Comparison of ENCODE assay signal across 27 cellular contexts in genomic region chr12:26823391-26823790, GRCh38. TPM values are rescaled to one million over a fixed set of nuclear protein-coding genes. Genes with fewer than 3 reads are reported as not detected.
DNase-seq lines count a peak whose midpoint lies in the region; ATAC-seq, FAIRE-seq and TF ChIP-seq lines count a peak whose summit lies in the region.
"Had no signal": no experiment of that assay in that cellular context is flagged by ENCODE, and none has a peak within 500 bp of the region (broad histone marks: within the 10 kb centered on the region; RNA-seq: fewer than 3 reads in every experiment).

No MANE protein-coding gene starts in this region.

- WGBS in sigmoid colon, 2 donors: 94 to 96% methylated on average over 2 of the region's 2 CpGs

- H3K9ac ChIP-seq in kidney (ENCODE audit: low read length in 2 of 2): no peak overlapping the region

- peaks cover 0 to 16% of the 10 kb centered on the region in 2 donors for H3K4me1 ChIP-seq in kidney (ENCODE audit: control insufficient read depth in 1 of 2, insufficient read depth in 1 of 2, low read depth in 1 of 2, low read length in 2 of 2)
- peaks cover 0 to 36% (median 18%) of the 10 kb centered on the region in 4 donors for H3K4me1 ChIP-seq in sigmoid colon
- no peaks in the 10 kb centered on the region for H3K4me1 ChIP-seq in uterus
- H3K4me1 ChIP-seq: prostate gland had no signal

- no peak for TF ChIP-seq EP300 in sigmoid colon (IDR thresholded peaks at IDR 0.05)

- no peaks in the 10 kb centered on the region for H3K9me3 ChIP-seq in kidney (ENCODE audit: control insufficient read depth in 1 of 2, low read length in 2 of 2)
- no peaks in the 10 kb centered on the region for H3K9me3 ChIP-seq in sigmoid colon
- H3K9me3 ChIP-seq in uterus: no peaks in the 10 kb centered on the region
- H3K9me3 ChIP-seq: neutrophil, prostate gland, thoracic aorta had no signal

- H3K27ac ChIP-seq in kidney (ENCODE audit: low read depth in 2 of 2, low read length in 2 of 2) (no peak overlapping the region), sigmoid colon (peak overlapping the region in 1 of 4 donors; percentile 36), uterus (no peak overlapping the region)
- H3K27ac ChIP-seq: neutrophil, prostate gland, thoracic aorta had no signal

- FAIRE-seq in kidney (lab: Jason Lieb, UNC): no peak
- FAIRE-seq: endometrium, frontal cortex, GM12891 had no signal

- H3K36me3 ChIP-seq in kidney (ENCODE audit: control insufficient read depth in 1 of 2, insufficient read depth in 2 of 2, low read length in 2 of 2): no peaks in the 10 kb centered on the region
- H3K36me3 ChIP-seq in sigmoid colon: no peaks in the 10 kb centered on the region
- no peaks in the 10 kb centered on the region for H3K36me3 ChIP-seq in uterus
- H3K36me3 ChIP-seq: neutrophil, prostate gland, thoracic aorta had no signal

- H3K27me3 ChIP-seq in sigmoid colon: no peaks in the 10 kb centered on the region
- H3K27me3 ChIP-seq in uterus: no peaks in the 10 kb centered on the region
- H3K27me3 ChIP-seq: neutrophil had no signal

- ATAC-seq in stimulated activated naive CD8-positive, alpha-beta T cell treated with anti-CD3 and anti-CD28 coated beads, Interleukin-15, Interleukin-2, amounts not matched to agents 100 U/mL and 50 U/mL, for 24 hours: no peak
- ATAC-seq: activated naive CD8-positive, alpha-beta T cell treated with anti-CD3 and anti-CD28 coated beads, Interleukin-2, amount 50 U/mL, for 24 hours had no signal

- TF ChIP-seq POLR2A in sigmoid colon (IDR thresholded peaks at IDR 0.05): no peak
- no peak for TF ChIP-seq POLR2A in uterus (IDR thresholded peaks at IDR 0.05)

- peak; percentile 79 for DNase-seq in ELR (ENCODE audit: low read depth)
- peak; percentile 51 for DNase-seq in M059J (ENCODE audit: low read depth)
- DNase-seq in cardiac fibroblast (ENCODE audit: low read depth in 2 of 2): peak; percentile 34 to 57
- peak; percentile 3 for DNase-seq in kidney glomerular epithelial cell (lab: John Stamatoyannopoulos, UW)
- no peak for DNase-seq in kidney
- DNase-seq in sigmoid colon: no peak
- no peak for DNase-seq in uterus
- DNase-seq in stimulated activated naive CD8-positive, alpha-beta T cell treated with anti-CD3 and anti-CD28 coated beads, Interleukin-15, Interleukin-2, amounts not matched to agents 100 U/mL and 50 U/mL, for 24 hours: no peak
- DNase-seq: activated CD4-positive, alpha-beta memory T cell treated with anti-CD3 and anti-CD28 coated beads for 36 hours; activated CD4-positive, CD25-positive, alpha-beta regulatory T cell; activated effector memory CD4-positive, alpha-beta T cell treated with anti-CD3 and anti-CD28 coated beads, Interleukin-2, amount 50 U/mL, for 16 hours; activated naive CD8-positive, alpha-beta T cell treated with anti-CD3 and anti-CD28 coated beads, Interleukin-2, amount 50 U/mL, for 24 hours; CD4-positive, alpha-beta memory T cell; MM.1S; NCI-H2171; NCI-H524 treated with DMSO at 0.1 percent for 48 hours; RPMI8226; small intestine; stimulated activated CD4-positive, alpha-beta T cell treated with anti-CD3 and anti-CD28 coated beads, Interleukin-2, amount 100 ng/mL, for 24 hours; stimulated activated naive CD4-positive, alpha-beta T cell; T-helper 9 cell had no signal

- intact Hi-C loops in kidney (cut with DNase I): no loop called here
- intact Hi-C loops in sigmoid colon (cut with DNase I): no loop called here
- intact Hi-C loops in uterus (cut with DNase I; ENCODE audit: low total_unique reads): no loop called here

- TF ChIP-seq CTCF in cardiac fibroblast (IDR thresholded peaks at IDR 0.05; ENCODE audit: low read depth, low read length) (no peak), kidney (IDR thresholded peaks at IDR 0.05; ENCODE audit: borderline replicate concordance, extremely low read depth, insufficient read depth) (no peak), sigmoid colon (IDR thresholded peaks at IDR 0.05) (no peak), uterus (IDR thresholded peaks at IDR 0.05) (no peak)

- no peak overlapping the region for H3K4me3 ChIP-seq in cardiac fibroblast (replicated peaks in 1 of 2; ENCODE audit: low read depth in 2 of 2, low read length in 2 of 2)
- no peak overlapping the region for H3K4me3 ChIP-seq in kidney (ENCODE audit: low read length in 2 of 2)
- no peak overlapping the region for H3K4me3 ChIP-seq in sigmoid colon
- no peak overlapping the region for H3K4me3 ChIP-seq in uterus
- H3K4me3 ChIP-seq: prostate gland, thoracic aorta had no signal

RNA-seq across cellular contexts. Expression of gene ITPR2, which starts 9.6 kb away (rescaled TPM):
- total RNA-seq in M059J (2014; rRNA removed; shearing (Covaris generic)): 9.6 and 13.6 TPM in 2 replicates
- total RNA-seq in kidney (56.9 TPM), sigmoid colon (10 to 100 TPM; 58.9 to 78.1 (median 64.0) TPM), uterus (100 to 1,000 TPM in 1 of 4 donors, 10 to 100 TPM in 3; 53.5 to 271 (median 60.4) TPM)
- polyA plus RNA-seq in kidney (ENCODE audit: insufficient read depth, low read depth, low replicate concordance) (5.7 TPM), sigmoid colon (1 to 10 TPM; 1.4 to 6.2 (median 1.8) TPM)

Comparison
In these comparisons a context has a peak if more than half of its experiments do, and no peak if none do; other contexts are left out.
1. DNase-seq: peak in ELR (single experiment), M059J (single experiment), cardiac fibroblast (2 of 2) and kidney glomerular epithelial cell (single experiment); none in kidney (single experiment), sigmoid colon (single experiment), uterus (0 of 2) and stimulated activated naive CD8-positive, alpha-beta T cell treated with anti-CD3 and anti-CD28 coated beads, Interleukin-15, Interleukin-2, amounts not matched to agents 100 U/mL and 50 U/mL, for 24 hours (single experiment).